ENCODE assay signal across 9 cellular contexts in genomic region chr1:235077163-235077540, GRCh38. TPM values are rescaled to one million over a fixed set of nuclear protein-coding genes. Genes with fewer than 3 reads are reported as not detected.
DNase-seq lines count a peak whose midpoint lies in the region; ATAC-seq, FAIRE-seq and TF ChIP-seq lines count a peak whose summit lies in the region.
"Had no signal": no experiment of that assay in that cellular context is flagged by ENCODE, and none has a peak within 500 bp of the region (broad histone marks: within the 10 kb centered on the region; RNA-seq: fewer than 3 reads in every experiment).

No MANE protein-coding gene starts in this region.

- H3K27me3 Mint-ChIP-seq in H9 (ENCODE audit: low read depth), result no peaks in the 10 kb centered on the region
- no peaks in the 10 kb centered on the region for H3K27me3 Mint-ChIP-seq in natural killer cell treated with Interleukin-12 subunit alpha and Interleukin-12 subunit beta and Interleukin-15 and Interleukin-18, amount 100 ng/mL, for 72 hours

- H3K27ac Mint-ChIP-seq in H9, result no peak overlapping the region
- no peak overlapping the region for H3K27ac Mint-ChIP-seq in natural killer cell treated with Interleukin-12 subunit alpha and Interleukin-12 subunit beta and Interleukin-15 and Interleukin-18, amount 100 ng/mL, for 72 hours

- H2BK5ac ChIP-seq in H9 (ENCODE audit: insufficient read length, low read length), result no peak overlapping the region

- CTCF ChIA-PET in GM12878 (lab: Yijun Ruan, JAX), result interaction anchor here (1.0 to 1.2 kb wide), 2 partner anchors 27 to 65 kb away, joined by 3 read pairs; no protein-coding TSS in a partner anchor

- peak overlapping the region; percentile 9; the same call in 1 of the 2 replicates for H3K4me3 ChIP-seq in GM12878
- H3K4me3 ChIP-seq in osteoblast (ENCODE audit: insufficient read depth, low read length), result no peak overlapping the region

- H3K79me1 ChIP-seq in H9 (ENCODE audit: insufficient read depth, low read depth, low read length, poor library complexity, severe bottlenecking), result no peaks in the 10 kb centered on the region

- WGBS in H9 (ENCODE audit: extremely low coverage, insufficient read length, low lambda C conversion rate), result no CpG with 5 or more reads among the region's 1 CpG
- WGBS in GM12878 (ENCODE audit: insufficient coverage, insufficient replicate concordance, low lambda C conversion rate, missing lambda C conversion rate), result 0% methylated on average over 1 of the region's 1 CpG

- no peak overlapping the region for H3K23ac ChIP-seq in H9 (ENCODE audit: insufficient read length, low read depth, low read length)

- TF ChIP-seq EP300 in GM12878 (IDR thresholded peaks at IDR 0.05; ENCODE audit: borderline replicate concordance in 1 of 2, control insufficient read depth in 1 of 2, low read depth in 2 of 2, low read length in 2 of 2), result no peak

- no peak overlapping the region for H4K8ac ChIP-seq in H9 (replicated peaks; ENCODE audit: insufficient read length, low read depth, low read length)

- no peak for TF ChIP-seq RAD21 in GM12878 (IDR thresholded peaks at IDR 0.05; ENCODE audit: insufficient read depth, low read depth, low read length)

- H3K18ac ChIP-seq in H9 (ENCODE audit: insufficient read length, low read depth, low read length), result no peak overlapping the region

- H2BK120ac ChIP-seq in H9 (ENCODE audit: low read depth, low read length, poor library complexity, severe bottlenecking), result no peak overlapping the region

- H3K4ac ChIP-seq in H9 (ENCODE audit: low read depth, low read length), result no peak overlapping the region

- H2BK20ac ChIP-seq in H9 (ENCODE audit: low read depth, low read length, poor library complexity, severe bottlenecking), result no peak overlapping the region

- H3K79me2 ChIP-seq in H9 (ENCODE audit: insufficient read depth, low read length), result no peaks in the 10 kb centered on the region
- H3K79me2 ChIP-seq in GM12878 (ENCODE audit: control insufficient read depth, insufficient read depth, low read length), result peaks cover 11% of the 10 kb centered on the region
- H3K79me2 ChIP-seq in osteoblast (ENCODE audit: insufficient read depth, low read length), result no peaks in the 10 kb centered on the region

- H3K4me1 ChIP-seq in H9 (ENCODE audit: insufficient read depth, low read length) (no peaks in the 10 kb centered on the region), GM12878 (ENCODE audit: control insufficient read depth, insufficient read depth, low read length) (peaks cover 71% of the 10 kb centered on the region), osteoblast (ENCODE audit: insufficient read depth, low read length) (peaks cover 40% of the 10 kb centered on the region)

- peaks cover 6 to 9% of the 10 kb centered on the region in 2 experiments for H3K4me1 Mint-ChIP-seq in H9
- H3K4me1 Mint-ChIP-seq in natural killer cell treated with Interleukin-12 subunit alpha and Interleukin-12 subunit beta and Interleukin-15 and Interleukin-18, amount 100 ng/mL, for 72 hours (ENCODE audit: low read depth in 2 of 2), result peaks cover 37 to 50% of the 10 kb centered on the region in 2 donors

- intact Hi-C loops in GM12878 (cut with micrococcal nuclease; ENCODE audit: unreplicated experiment), result loop anchor here (1.0 kb wide), 1 partner anchor 99 kb away; no protein-coding TSS in a partner anchor

- H3K36me3 ChIP-seq in GM12878 (ENCODE audit: control insufficient read depth in 2 of 2, insufficient read depth in 2 of 2, low read length in 1 of 2) (no peaks in the 10 kb centered on the region), osteoblast (ENCODE audit: insufficient read depth, low read length) (no peaks in the 10 kb centered on the region)
- H3K36me3 ChIP-seq: brain microvascular endothelial cell had no signal

- no peaks in the 10 kb centered on the region for H3K9me3 Mint-ChIP-seq in H9
- H3K9me3 Mint-ChIP-seq in natural killer cell treated with Interleukin-12 subunit alpha and Interleukin-12 subunit beta and Interleukin-15 and Interleukin-18, amount 100 ng/mL, for 72 hours, result no peaks in the 10 kb centered on the region

- H2AFZ ChIP-seq in H9 (ENCODE audit: low read length), result no peak overlapping the region
- no peak overlapping the region for H2AFZ ChIP-seq in GM12878 (ENCODE audit: control insufficient read depth, low read depth, low read length)
- peak overlapping the region; percentile 11 for H2AFZ ChIP-seq in osteoblast (ENCODE audit: low read length)

- H2AK5ac ChIP-seq in H9 (ENCODE audit: insufficient read length, low read length), result no peak overlapping the region

- no peak overlapping the region for H3K4me3 Mint-ChIP-seq in H9
- no peak overlapping the region for H3K4me3 Mint-ChIP-seq in natural killer cell treated with Interleukin-12 subunit alpha and Interleukin-12 subunit beta and Interleukin-15 and Interleukin-18, amount 100 ng/mL, for 72 hours

- POLR2A ChIA-PET in GM12878 (lab: Charles Lee), result interaction anchor here (1.0 to 1.6 kb wide), 5 partner anchors 25 to 132 kb away, joined by 3 to 12 read pairs (median 4); no protein-coding TSS in a partner anchor

- H4K91ac ChIP-seq in H9 (ENCODE audit: insufficient read length, low read depth, low read length), result no peak overlapping the region

- no peaks in the 10 kb centered on the region for H4K20me1 ChIP-seq in H9 (ENCODE audit: control insufficient read depth, insufficient read depth, insufficient read length)
- no peaks in the 10 kb centered on the region for H4K20me1 ChIP-seq in GM12878 (ENCODE audit: control insufficient read depth, insufficient read depth)
- H4K20me1 ChIP-seq in osteoblast (ENCODE audit: insufficient read depth, low read length), result no peaks in the 10 kb centered on the region

- ATAC-seq in GM12878, result no peak
- ATAC-seq in activated CD4-positive, CD25-positive, alpha-beta regulatory T cell treated with anti-CD3 and anti-CD28 coated beads, Interleukin-2, amount 50 U/mL, for 24 hours, result no peak
- no peak for ATAC-seq in natural killer cell treated with Interleukin-12 subunit alpha and Interleukin-12 subunit beta and Interleukin-15 and Interleukin-18, amount 100 ng/mL, for 72 hours

- SMC1A ChIA-PET in GM12878 (lab: Charles Lee; ENCODE audit: uncharacterized antibody, unreplicated experiment), result interaction anchor here (0.6 to 11.3 kb wide), 16 partner anchors 26 to 578 kb away, joined by 3 to 174 read pairs (median 4); no protein-coding TSS in a partner anchor

- H3K9ac ChIP-seq in H9 (ENCODE audit: extremely low read depth, insufficient read length, low read length), result no peak overlapping the region
- peak overlapping the region; percentile 66 for H3K9ac ChIP-seq in GM12878 (ENCODE audit: control insufficient read depth, insufficient read depth, low read length)

- no peak overlapping the region for H3K56ac ChIP-seq in H9 (ENCODE audit: insufficient read length, low read depth, low read length)

- no peak overlapping the region for H3T11ph ChIP-seq in H9 (ENCODE audit: low read length)

- no peak overlapping the region for H2BK12ac ChIP-seq in H9 (ENCODE audit: insufficient read length, low read depth, low read length)

- peak overlapping the region; percentile 29; the same call in 1 of the 2 replicates for H3K14ac ChIP-seq in H9 (ENCODE audit: insufficient read depth, low read length)

- FAIRE-seq in GM12878 (lab: Jason Lieb, UNC), result no peak

- RAD21 ChIA-PET in GM12878 (lab: Charles Lee; ENCODE audit: unreplicated experiment), result interaction anchor here (0.7 to 7.9 kb wide), 19 partner anchors 26 to 578 kb away, joined by 3 to 85 read pairs (median 4); no protein-coding TSS in a partner anchor

- no peak for TF ChIP-seq POLR2A in GM12878 (IDR thresholded peaks at IDR 0.05; ENCODE audit: low read depth, low read length)

- no peaks in the 10 kb centered on the region for H3K23me2 ChIP-seq in H9 (ENCODE audit: insufficient read length, low read depth, low read length, poor library complexity, severe bottlenecking)

- in situ Hi-C loops in GM12878 (cut with MboI), result loop anchor here (25.0 kb wide), 1 partner anchor 965 kb away; no protein-coding TSS in a partner anchor

- no peaks in the 10 kb centered on the region for H3K36me3 Mint-ChIP-seq in H9 (ENCODE audit: insufficient read depth in 1 of 3, low read depth in 3 of 3)
- H3K36me3 Mint-ChIP-seq in natural killer cell treated with Interleukin-12 subunit alpha and Interleukin-12 subunit beta and Interleukin-15 and Interleukin-18, amount 100 ng/mL, for 72 hours, result peaks cover 6% of the 10 kb centered on the region

- no peak for DNase-seq in H9
- no peak for DNase-seq in GM12878 (ENCODE audit: low read depth, low spot score)
- peak; percentile 25 for DNase-seq in osteoblast (ENCODE audit: insufficient read length, low spot score, missing footprints)
- DNase-seq in cortex of kidney (lab: John Stamatoyannopoulos, UW), result no peak
- no peak for DNase-seq in natural killer cell treated with Interleukin-12 subunit alpha and Interleukin-12 subunit beta and Interleukin-15 and Interleukin-18, amount 100 ng/mL, for 72 hours (ENCODE audit: low spot score)
- DNase-seq in mesenteric fat pad (ENCODE audit: low spot score), result no peak
- DNase-seq: brain microvascular endothelial cell had no signal

- H3K27ac ChIP-seq in 22Rv1 (peak overlapping the region; percentile 39), H9 (ENCODE audit: insufficient read length, low read depth, low read length) (no peak overlapping the region), GM12878 (ENCODE audit: control insufficient read depth, insufficient read depth) (peak overlapping the region; percentile 95), osteoblast (ENCODE audit: low read depth, low read length) (peak overlapping the region; percentile 52)
- H3K27ac ChIP-seq: brain microvascular endothelial cell had no signal

- no peak for TF ChIP-seq CTCF in 22Rv1 (IDR thresholded peaks at IDR 0.05)
- no peak for TF ChIP-seq CTCF in H9 (conservative IDR thresholded peaks at IDR 0.05)
- TF ChIP-seq CTCF in GM12878 (IDR thresholded peaks at IDR 0.05 in 2 of 3, conservative IDR thresholded peaks at IDR 0.05 in 1 of 3; ENCODE audit: control insufficient read depth in 2 of 3, extremely low read depth in 1 of 3, insufficient read depth in 1 of 3, low read depth in 3 of 3, low read length in 3 of 3), result no peak
- TF ChIP-seq CTCF in osteoblast (IDR thresholded peaks at IDR 0.05; ENCODE audit: extremely low read depth, low read depth, low read length), result no peak

- H3K9me3 ChIP-seq in H9 (ENCODE audit: control insufficient read depth, low read depth, low read length), result no peaks in the 10 kb centered on the region
- H3K9me3 ChIP-seq in GM12878 (replicated peaks; ENCODE audit: control insufficient read depth, insufficient read depth, low read length), result no peaks in the 10 kb centered on the region
- H3K9me3 ChIP-seq in osteoblast (ENCODE audit: low read depth, low read length), result no peaks in the 10 kb centered on the region

- H3K27me3 ChIP-seq in H9 (ENCODE audit: insufficient read depth, low read length) (no peaks in the 10 kb centered on the region; the same call in 1 of the 2 replicates), GM12878 (replicated peaks in 1 of 2; ENCODE audit: control insufficient read depth in 2 of 2, insufficient read depth in 2 of 2, low read length in 1 of 2) (no peaks in the 10 kb centered on the region), osteoblast (ENCODE audit: insufficient read depth, low read length) (no peaks in the 10 kb centered on the region)
- H3K27me3 ChIP-seq: brain microvascular endothelial cell had no signal

- BruUV-seq in GM12878 (replicated peaks; lab: Mats Ljungman, UMichigan), result TSS peak; percentile 78

- H3K4me2 ChIP-seq in H9 (ENCODE audit: insufficient read depth, insufficient read length, low read length), result no peak overlapping the region
- peak overlapping the region; percentile 76 for H3K4me2 ChIP-seq in GM12878 (ENCODE audit: control insufficient read depth, insufficient read depth)
- H3K4me2 ChIP-seq in osteoblast (ENCODE audit: insufficient read depth, low read length), result no peak overlapping the region

- no peak overlapping the region for H2BK15ac ChIP-seq in H9 (ENCODE audit: low read depth, low read length)

- no peak overlapping the region for H4K5ac ChIP-seq in H9 (ENCODE audit: insufficient read length, low read depth, low read length)

RNA-seq across cellular contexts. Expression of gene TOMM20, which starts 51.5 kb away (rescaled TPM):
- total RNA-seq in H9 (2021) (191 and 197 TPM in 2 replicates), GM12878 (2014; rRNA removed) (75.1 and 89.7 TPM in 2 replicates), GM12878 (2014; rRNA removed; fragmentation: Illumina TruSeq; extraction: Trizol) (58.8 and 59.9 TPM in 2 replicates), GM12878 (2021) (120 and 125 TPM in 2 replicates), osteoblast (108 and 110 TPM in 2 replicates), mesenteric fat pad (107 TPM)
- total RNA-seq in GM12878 (2013; cell fraction: nucleolus; rRNA removed), result 52.5 and 52.8 TPM in 2 replicates
- polyA plus RNA-seq in GM12878 (2011; ENCODE audit: low read depth), result 58.2 TPM
- polyA plus RNA-seq in GM12878 (2011; rRNA removed) (138 and 178 TPM in 2 replicates), GM12878 (2014; fragmentation: Illumina TruSeq; extraction: Trizol) (95.3 and 116 TPM in 2 replicates), GM12878 (2014; fragmentation: Nextera tagmentation; extraction: Ambion mirVana) (10 to 100 TPM; 39.8 to 60.1 TPM), GM12878 (2014; rRNA removed) (58.2 and 66.2 TPM in 2 replicates), GM12878 (2016; fragmentation: Nextera tagmentation; extraction: Ambion mirVana) (10 to 100 TPM; 68.4 to 71.9 TPM)
- polyA plus RNA-seq in GM12878 (2011; cell fraction: cytosol; rRNA removed), result 43.9 and 51.8 TPM in 2 replicates
- 31.3 TPM in 2 replicates for polyA plus RNA-seq in GM12878 (2011; cell fraction: nucleus; rRNA removed)
- polyA plus RNA-seq in GM12878 (2012), result 94.4 and 116 TPM in 2 replicates
- polyA minus RNA-seq in GM12878 (2011; rRNA and poly(A)+ RNA removed), result 35.0 and 43.1 TPM in 2 replicates
- polyA minus RNA-seq in GM12878 (2011; cell fraction: cytosol; rRNA and poly(A)+ RNA removed), result 27.3 and 28.9 TPM in 2 replicates
- polyA minus RNA-seq in GM12878 (2011; cell fraction: nucleus; rRNA and poly(A)+ RNA removed), result 15.8 and 28.3 TPM in 2 replicates
- 10 to 100 TPM; 85.7 to 89.6 TPM for total RNA-seq in natural killer cell treated with Interleukin-12 subunit alpha and Interleukin-12 subunit beta and Interleukin-15 and Interleukin-18, amount 100 ng/mL, for 72 hours
